ENCODE assay signal across 16 cellular contexts in genomic region chr1:220983877-220984635, GRCh38.
DNase-seq lines count a peak whose midpoint lies in the region; TF ChIP-seq lines count a peak whose summit lies in the region.
"Had no signal": no experiment of that assay in that cellular context is flagged by ENCODE, and none has a peak within 500 bp of the region (broad histone marks: within the 10 kb centered on the region; RNA-seq: fewer than 3 reads in every experiment).

No MANE protein-coding gene starts in this region.

- DNase-seq in HuH-7 (ENCODE audit: low spot score) (peak; percentile 20), WERI-Rb-1 (peak; percentile 32), left kidney (ENCODE audit: low read depth, low spot score) (peak; percentile 31), DMS153 (lab: John Stamatoyannopoulos, UW) (no peak), NOMO-1 (lab: John Stamatoyannopoulos, UW; ENCODE audit: unreplicated experiment in 2 of 2) (no peak)
- no peak for DNase-seq in activated effector memory CD4-positive, alpha-beta T cell treated with Interleukin-2 at 50 U/mL for 16 hours
- DNase-seq in activated effector memory CD4-positive, alpha-beta T cell treated with anti-CD3 and anti-CD28 coated beads, Interleukin-2, amount 50 U/mL, for 16 hours = no peak
- DNase-seq: activated naive CD4-positive, alpha-beta T cell treated with anti-CD3 and anti-CD28 coated beads, Interleukin-2, amount 10 ng/mL, durations not matched to agents 7 days and 5 days; effector CD4-positive, alpha-beta T cell; foreskin melanocyte; islet precursor cell; midbrain; NCI-H1092; SW 1271 had no signal

- H3K27ac ChIP-seq in DOHH2 (ENCODE audit: low read depth, low read length) (no peak overlapping the region), WERI-Rb-1 (no peak overlapping the region)
- H3K27ac ChIP-seq: parathyroid adenoma had no signal

- H3K9me3 ChIP-seq in DOHH2 (ENCODE audit: control insufficient read depth, insufficient read depth, low read length) (no peaks in the 10 kb centered on the region), WERI-Rb-1 (ENCODE audit: severe bottlenecking) (peaks cover 6% of the 10 kb centered on the region)

- no peaks in the 10 kb centered on the region for H3K4me1 ChIP-seq in DOHH2 (ENCODE audit: control insufficient read depth, low read length)
- H3K4me1 ChIP-seq: parathyroid adenoma had no signal

- H3K9me2 ChIP-seq in DOHH2 (replicated peaks; ENCODE audit: control insufficient read depth, low read length) = no peaks in the 10 kb centered on the region

- no peak overlapping the region for H3K4me2 ChIP-seq in DOHH2 (ENCODE audit: low read length)

- no peaks in the 10 kb centered on the region for H3K79me2 ChIP-seq in DOHH2 (ENCODE audit: control insufficient read depth, low read length)
- H3K79me2 ChIP-seq: parathyroid adenoma had no signal

- H3F3A ChIP-seq in DOHH2 (ENCODE audit: control insufficient read depth, insufficient read depth) = no peaks in the 10 kb centered on the region

- TF ChIP-seq CTCF in DOHH2 (IDR thresholded peaks at IDR 0.05; ENCODE audit: low read depth, low read length, poor library complexity, severe bottlenecking) (peak; percentile 17), WERI-Rb-1 (IDR thresholded peaks at IDR 0.05; ENCODE audit: low read depth, low read length) (peak; percentile 57)

- no peaks in the 10 kb centered on the region for H4K20me1 ChIP-seq in DOHH2 (ENCODE audit: control insufficient read depth, insufficient read depth, low read depth, low read length)

- no peak overlapping the region for H3K4me3 ChIP-seq in DOHH2 (ENCODE audit: low read length)
- H3K4me3 ChIP-seq in WERI-Rb-1 (ENCODE audit: low read depth, low read length) = no peak overlapping the region

- H3K36me3 ChIP-seq in DOHH2 (ENCODE audit: control insufficient read depth, low read length) (no peaks in the 10 kb centered on the region), WERI-Rb-1 (no peaks in the 10 kb centered on the region)

- H3K27me3 ChIP-seq in DOHH2 (ENCODE audit: control insufficient read depth, low read length) = no peaks in the 10 kb centered on the region
- H3K27me3 ChIP-seq in WERI-Rb-1 (ENCODE audit: insufficient read depth, low read depth, severe bottlenecking) = no peaks in the 10 kb centered on the region

Comparison
In these comparisons a context has a peak if more than half of its experiments do, and no peak if none do; other contexts are left out.
1. DNase-seq: peak in HuH-7 (single experiment), WERI-Rb-1 (single experiment) and left kidney (single experiment); none in activated effector memory CD4-positive, alpha-beta T cell treated with Interleukin-2 at 50 U/mL for 16 hours (single experiment), DMS153 (single experiment), activated effector memory CD4-positive, alpha-beta T cell treated with anti-CD3 and anti-CD28 coated beads, Interleukin-2, amount 50 U/mL, for 16 hours (single experiment) and NOMO-1 (0 of 2).